ENCODE assay signal across 8 cellular contexts in the genomic region with DNA sequence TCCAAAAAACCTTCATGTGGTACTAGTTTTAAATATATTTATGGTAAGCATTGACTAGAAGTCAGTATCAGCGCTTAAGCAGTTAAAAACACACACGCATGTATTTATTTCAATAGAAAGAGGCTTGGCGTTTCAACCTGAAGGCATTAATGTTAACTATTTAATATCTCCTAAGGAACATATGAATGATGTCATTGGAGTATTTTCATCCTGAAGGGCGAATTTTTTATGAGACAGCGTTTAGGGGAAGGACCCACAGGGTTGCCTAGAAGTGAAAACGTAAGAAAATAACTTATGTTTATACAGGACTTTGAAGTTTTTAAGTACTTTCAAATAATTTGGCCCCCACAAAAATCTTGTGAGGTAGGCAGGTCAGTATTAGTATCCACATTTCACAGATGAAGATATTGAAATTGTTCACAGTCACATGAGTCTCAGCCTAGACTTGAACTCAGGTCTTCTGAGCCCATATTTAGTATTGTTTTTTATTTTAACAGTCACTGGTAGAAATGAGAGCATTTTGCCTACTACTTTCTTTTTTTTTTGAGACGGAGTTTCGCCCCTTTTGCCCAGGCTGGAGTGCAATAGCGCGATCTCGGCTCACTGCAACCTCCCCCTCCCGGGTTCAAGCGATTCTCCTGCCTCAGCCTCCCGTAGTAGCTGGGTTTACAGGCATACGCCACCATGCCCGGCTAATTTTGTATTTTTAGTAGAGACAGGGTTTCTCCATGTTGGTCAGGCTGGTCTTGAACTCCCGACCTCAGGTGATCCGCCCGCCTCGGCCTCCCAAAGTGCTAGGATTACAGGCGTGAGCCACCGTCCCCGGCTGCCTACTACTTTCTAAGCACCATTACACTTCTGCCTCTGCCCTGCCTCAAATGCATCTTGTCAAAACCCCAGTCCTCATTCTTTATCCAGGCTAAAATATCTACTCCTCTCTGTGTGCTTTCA. TPM values are rescaled to one million over a fixed set of nuclear protein-coding genes. Genes with fewer than 3 reads are reported as not detected.
DNase-seq lines count a peak whose midpoint lies in the region; FAIRE-seq and TF ChIP-seq lines count a peak whose summit lies in the region.

No MANE protein-coding gene starts in this region.

- POLR2A ChIA-PET in AG04450 (lab: Yijun Ruan, JAX) = interaction anchor here (1.0 kb wide), 1 partner anchor 74 kb away, joined by 5 read pairs; no protein-coding TSS in a partner anchor

- H2AFZ ChIP-seq in mammary epithelial cell (ENCODE audit: low read depth, low read length) = no peak overlapping the region

- intact Hi-C loops in mammary epithelial cell (cut with micrococcal nuclease) = loop anchor here (5.0 kb wide), 1 partner anchor 154 kb away; a partner anchor contains a TSS

- H3K36me3 Mint-ChIP-seq in IgD-negative memory B cell = peaks cover 4% of the 10 kb centered on the region

- peaks cover 78% of the 10 kb centered on the region for H3K79me2 ChIP-seq in mammary epithelial cell (ENCODE audit: insufficient read depth, low read length)

- dilution Hi-C loops in mammary epithelial cell (cut with HindIII; ENCODE audit: low sequenced_read_pairs) = no loop called here

- CTCF ChIA-PET in AG04450 (lab: Charles Lee) (interaction anchor here (0.7 to 1.0 kb wide), 2 partner anchors 71 to 153 kb away, joined by 3 to 4 read pairs; a partner anchor contains a TSS), mammary epithelial cell (lab: Charles Lee; ENCODE audit: low non-redundant PET) (no interaction called here)

- peak overlapping the region; percentile 83 for H3K4me3 ChIP-seq in AG04450 (ENCODE audit: low read depth, low read length)
- H3K4me3 ChIP-seq in mammary epithelial cell (replicated peaks in 1 of 3; ENCODE audit: insufficient read depth in 1 of 3, low read depth in 2 of 3, low read length in 3 of 3) = peak overlapping the region; percentile 69 to 99 (median 97)
- H3K4me3 ChIP-seq in mucosa of stomach (ENCODE audit: low read length) = peak overlapping the region; percentile 66

- peaks cover 1% of the 10 kb centered on the region for H3K27me3 Mint-ChIP-seq in IgD-negative memory B cell

- H3K9me3 ChIP-seq in AG04450 (ENCODE audit: control insufficient read depth, insufficient read depth, low read length) = no peaks in the 10 kb centered on the region
- H3K9me3 ChIP-seq in mammary epithelial cell (replicated peaks; ENCODE audit: insufficient read depth, low read length) = no peaks in the 10 kb centered on the region
- H3K9me3 ChIP-seq in mucosa of stomach (ENCODE audit: control insufficient read depth, low read length) = no peaks in the 10 kb centered on the region

- in situ Hi-C loops in mammary epithelial cell (cut with MboI; ENCODE audit: low sequenced_read_pairs in 2 of 2) = loop anchor here (5.0 to 10.0 kb wide), 2 partner anchors 54 to 76 kb away; a partner anchor contains a TSS

- H3K27ac ChIP-seq in AG04450 (ENCODE audit: low read depth, low read length) = no peak overlapping the region
- peak overlapping the region; percentile 72 for H3K27ac ChIP-seq in mammary epithelial cell (ENCODE audit: insufficient read depth, low read depth, low read length)

- no peak for FAIRE-seq in D721Med (lab: Jason Lieb, UNC)

- TF ChIP-seq CTCF in AG04450 (IDR thresholded peaks at IDR 0.05; ENCODE audit: low read depth, low read length) (no peak), mammary epithelial cell (conservative IDR thresholded peaks at IDR 0.05 in 1 of 2, IDR thresholded peaks at IDR 0.05 in 1 of 2; ENCODE audit: extremely low read depth in 1 of 2, insufficient read depth in 1 of 2, low read depth in 1 of 2, low read length in 2 of 2) (no peak), D721Med (IDR thresholded peaks at IDR 0.05; ENCODE audit: insufficient read depth, missing control alignments) (no peak)

- H3K4me1 ChIP-seq in mammary epithelial cell (ENCODE audit: insufficient read depth, low read length) (peaks cover 13% of the 10 kb centered on the region), mucosa of stomach (ENCODE audit: control insufficient read depth, insufficient read depth, low read length) (no peaks in the 10 kb centered on the region)

- H3K4me1 Mint-ChIP-seq in IgD-negative memory B cell = peaks cover 32 to 46% (median 37%) of the 10 kb centered on the region in 3 donors

- peak overlapping the region; percentile 96 to 99 (median 96) for H3K4me3 Mint-ChIP-seq in IgD-negative memory B cell

- H4K20me1 ChIP-seq in mammary epithelial cell (ENCODE audit: insufficient read depth, low read length) = no peaks in the 10 kb centered on the region

- H3K4me2 ChIP-seq in mammary epithelial cell (ENCODE audit: insufficient read depth, low read depth, low read length) = peak overlapping the region; percentile 91

- H3K36me3 ChIP-seq in mammary epithelial cell (ENCODE audit: insufficient read depth, low read length) (no peaks in the 10 kb centered on the region), mucosa of stomach (ENCODE audit: control insufficient read depth, insufficient read depth, low read length) (no peaks in the 10 kb centered on the region)

- peaks cover 0 to 2% (median 0%) of the 10 kb centered on the region in 3 donors for H3K9me3 Mint-ChIP-seq in IgD-negative memory B cell

- DNase-seq in AG04450 (ENCODE audit: low read depth, low spot score) = no peak
- no peak for DNase-seq in mammary epithelial cell
- no peak for DNase-seq in NCI-H748 (lab: John Stamatoyannopoulos, UW; ENCODE audit: unreplicated experiment)
- no peak for DNase-seq in DMS79 (lab: John Stamatoyannopoulos, UW)
- DNase-seq in D721Med (ENCODE audit: insufficient read length, low spot score) = no peak
- no peak for DNase-seq in RPMI8226

- no TSS peak for BruUV-seq in mammary epithelial cell (replicated peaks; lab: Mats Ljungman, UMichigan)

- H3K27ac Mint-ChIP-seq in IgD-negative memory B cell = peak overlapping the region in 2 of 3 donors; percentile 2 to 74

- H3K27me3 ChIP-seq in AG04450 (ENCODE audit: control insufficient read depth, insufficient read depth, low read length) (no peaks in the 10 kb centered on the region), mammary epithelial cell (ENCODE audit: insufficient read depth, low read length) (no peaks in the 10 kb centered on the region), mucosa of stomach (ENCODE audit: control insufficient read depth, insufficient read depth, low read length) (no peaks in the 10 kb centered on the region)

- 26% methylated on average over 14 of the region's 23 CpGs for WGBS in mammary epithelial cell (ENCODE audit: low coverage, missing lambda C conversion rate)

- H3K9ac ChIP-seq in mammary epithelial cell (ENCODE audit: insufficient read depth, low read length) (peak overlapping the region; percentile 96), mucosa of stomach (ENCODE audit: low read length) (peak overlapping the region; percentile 99)

RNA-seq across cellular contexts. Expression of a gene that starts 1.8 kb away (rescaled TPM):
- polyA plus RNA-seq in AG04450 (2011; rRNA removed) = 12.3 and 16.5 TPM in 2 replicates
- 7.2 and 15.7 TPM in 2 replicates for polyA minus RNA-seq in AG04450 (2011; rRNA and poly(A)+ RNA removed)
- polyA plus RNA-seq in IgD-negative memory B cell = 3.0 TPM
- total RNA-seq in mammary epithelial cell = 10 to 100 TPM; 79.5 to 85.0 TPM
- polyA plus RNA-seq in mammary epithelial cell = 16.3 TPM
- polyA minus RNA-seq in mammary epithelial cell = 37.4 TPM

RNA-seq across cellular contexts. Expression of a gene that starts 50.7 kb away (rescaled TPM):
- 17.1 and 19.0 TPM in 2 replicates for polyA plus RNA-seq in AG04450 (2011; rRNA removed)
- 8.6 and 12.9 TPM in 2 replicates for polyA minus RNA-seq in AG04450 (2011; rRNA and poly(A)+ RNA removed)
- 20.5 TPM for polyA plus RNA-seq in IgD-negative memory B cell
- 10 to 100 TPM; 42.6 to 65.0 TPM for total RNA-seq in mammary epithelial cell
- polyA plus RNA-seq in mammary epithelial cell = 50.1 TPM
- polyA minus RNA-seq in mammary epithelial cell = 25.7 TPM
